In the genomic region with DNA sequence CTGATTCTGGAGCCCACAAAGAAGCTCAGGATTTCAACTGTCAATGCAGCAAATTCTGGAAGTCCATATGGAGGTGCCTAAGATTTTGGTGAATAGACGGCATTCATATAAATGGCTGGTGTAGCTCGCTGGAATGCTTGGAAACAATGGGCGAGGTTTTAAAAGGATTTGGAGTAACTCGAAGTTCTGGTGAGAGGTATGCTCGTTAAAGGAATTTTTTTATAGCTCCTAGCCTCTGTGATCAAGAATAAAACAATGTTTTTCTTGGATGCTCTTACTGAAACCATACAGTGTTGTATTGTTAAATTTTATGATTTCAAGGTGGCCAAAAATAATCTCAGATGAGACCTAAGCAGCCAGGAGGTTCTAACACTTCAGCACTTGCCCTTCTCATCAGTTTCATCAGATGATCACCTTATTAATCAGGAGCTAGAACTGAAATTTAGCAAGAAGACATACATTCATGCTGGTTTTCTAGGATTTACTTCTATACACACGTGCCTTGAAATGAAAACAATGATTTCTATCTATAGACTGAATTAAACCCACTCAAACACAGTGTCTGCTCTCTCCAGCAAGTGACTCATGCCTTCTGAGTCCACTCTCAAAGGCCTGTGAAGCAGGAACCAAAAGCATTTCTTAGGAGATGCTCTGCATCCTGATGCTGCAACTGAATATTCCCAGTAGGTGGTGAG, we compare ENCODE assay signal across 12 cellular contexts.
A peak's percentile ranks its signal among the peaks of the same experiment; 100 is the strongest.
DNase-seq lines count a peak whose midpoint lies in the region; ATAC-seq lines count a peak whose summit lies in the region.
"Had no signal": no experiment of that assay in that cellular context is flagged by ENCODE, and none has a peak within 500 bp of the region (broad histone marks: within the 10 kb centered on the region; RNA-seq: fewer than 3 reads in every experiment).

No MANE protein-coding gene starts in this region.

- no peaks in the 10 kb centered on the region for H3K9me3 ChIP-seq in BLaER1 treated with 17β-estradiol and CSF1 and Interleukin-3, amounts not matched to agents 10 nM and 100 nM (replicated peaks in 1 of 11)
- H3K9me3 ChIP-seq: tibial artery had no signal

- H3K27ac ChIP-seq in BLaER1 treated with 17β-estradiol and CSF1 and Interleukin-3, amounts not matched to agents 10 nM and 100 nM = no peak overlapping the region

- ATAC-seq in GM21723 (IDR thresholded peaks at IDR 0.05; ENCODE audit: unreplicated experiment) (peak; percentile 18), naive B cell (ENCODE audit: low read depth in 2 of 2) (no peak), HG02759 (IDR thresholded peaks at IDR 0.05; ENCODE audit: unreplicated experiment) (no peak)
- ATAC-seq: activated CD4-positive, alpha-beta T cell treated with anti-CD3 and anti-CD28 coated beads for 36 hours had no signal

- no peak overlapping the region for H3K9ac ChIP-seq in BLaER1 treated with 17β-estradiol and CSF1 and Interleukin-3, amounts not matched to agents 10 nM and 100 nM

- H3K36me3 Mint-ChIP-seq in naive B cell = peaks cover 22 to 26% of the 10 kb centered on the region in 2 donors

- no peaks in the 10 kb centered on the region for H3K27me3 ChIP-seq in BLaER1 treated with 17β-estradiol and CSF1 and Interleukin-3, amounts not matched to agents 10 nM and 100 nM
- H3K27me3 ChIP-seq: tibial artery had no signal

- no peak overlapping the region for H3K4me3 ChIP-seq in BLaER1 treated with 17β-estradiol and CSF1 and Interleukin-3, amounts not matched to agents 10 nM and 100 nM
- H3K4me3 ChIP-seq: tibial artery had no signal

- peaks cover 38 to 80% (median 70%) of the 10 kb centered on the region in 10 experiments for H3K4me1 ChIP-seq in BLaER1 treated with 17β-estradiol and CSF1 and Interleukin-3, amounts not matched to agents 10 nM and 100 nM

- no peaks in the 10 kb centered on the region for H3K9me3 Mint-ChIP-seq in naive B cell
- H3K9me3 Mint-ChIP-seq: activated naive CD4-positive, alpha-beta T cell treated with anti-CD3 and anti-CD28 coated beads, Interleukin-2, amount 10 ng/mL, durations not matched to agents 7 days and 5 days had no signal

- peaks cover 0 to 48% (median 5%) of the 10 kb centered on the region in 11 experiments; a peak in 7 of 22 replicates for H4K20me1 ChIP-seq in BLaER1 treated with 17β-estradiol and CSF1 and Interleukin-3, amounts not matched to agents 10 nM and 100 nM

- peaks cover 18 to 23% (median 22%) of the 10 kb centered on the region in 3 donors for H3K4me1 Mint-ChIP-seq in naive B cell

- no peaks in the 10 kb centered on the region for H3K27me3 Mint-ChIP-seq in naive B cell
- H3K27me3 Mint-ChIP-seq: activated CD4-positive, alpha-beta T cell treated with anti-CD3 and anti-CD28 coated beads for 36 hours; activated naive CD4-positive, alpha-beta T cell treated with anti-CD3 and anti-CD28 coated beads, Interleukin-2, amount 10 ng/mL, durations not matched to agents 7 days and 5 days had no signal

- DNase-seq in amniotic stem cell (lab: John Stamatoyannopoulos, UW) (peak; percentile 11), naive B cell (no peak), NCI-H748 (lab: John Stamatoyannopoulos, UW; ENCODE audit: unreplicated experiment) (no peak), NCI-H1105 (lab: John Stamatoyannopoulos, UW) (no peak), SKM-1 treated with dmso at 0.1 percent for 144 hours (lab: John Stamatoyannopoulos, UW; ENCODE audit: unreplicated experiment) (no peak)
- DNase-seq: activated CD4-positive, alpha-beta T cell treated with anti-CD3 and anti-CD28 coated beads for 36 hours; activated naive CD4-positive, alpha-beta T cell treated with anti-CD3 and anti-CD28 coated beads, Interleukin-2, amount 10 ng/mL, durations not matched to agents 7 days and 5 days; SHP77 had no signal

- H3K36me3 ChIP-seq in BLaER1 treated with 17β-estradiol and CSF1 and Interleukin-3, amounts not matched to agents 10 nM and 100 nM = peaks cover 39 to 94% (median 48%) of the 10 kb centered on the region in 11 experiments

- H3K27ac Mint-ChIP-seq in naive B cell = peak overlapping the region in 4 of 6 donors; percentile 4 to 96 (median 86)

- peak overlapping the region in 5 of 8 donors; percentile 29 to 77 (median 55) for H3K4me3 Mint-ChIP-seq in naive B cell
- H3K4me3 Mint-ChIP-seq: activated CD4-positive, alpha-beta T cell treated with anti-CD3 and anti-CD28 coated beads for 36 hours; activated naive CD4-positive, alpha-beta T cell treated with anti-CD3 and anti-CD28 coated beads, Interleukin-2, amount 10 ng/mL, durations not matched to agents 7 days and 5 days had no signal

- H3K4me2 ChIP-seq in BLaER1 treated with 17β-estradiol and CSF1 and Interleukin-3, amounts not matched to agents 10 nM and 100 nM = peak overlapping the region in 6 of 11 experiments; percentile 48 to 88 (median 84); a peak in 6 of 22 replicates
